In the genomic region with DNA sequence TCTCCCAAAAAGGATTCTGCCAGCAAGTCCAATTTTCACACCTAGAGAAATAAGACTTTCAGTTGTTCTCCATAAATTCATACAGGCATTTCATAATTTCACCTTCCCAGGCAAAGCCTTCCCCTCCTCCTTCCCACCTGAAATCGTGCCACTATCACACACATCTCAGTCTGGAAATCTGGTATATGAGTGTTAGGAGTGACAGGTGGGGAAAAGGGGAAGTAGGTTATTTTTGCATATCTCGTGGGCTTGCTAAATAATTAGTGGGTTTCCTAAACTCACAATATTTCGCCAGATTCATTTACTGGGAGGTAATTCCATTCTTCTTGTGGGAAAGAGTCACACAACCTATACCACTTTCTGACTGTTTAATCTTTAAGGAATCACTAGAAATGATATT, we compare ENCODE assay signal across 22 cellular contexts.
"Had no signal": no experiment of that assay in that cellular context is flagged by ENCODE, and none has a peak within 500 bp of the region (broad histone marks: within the 10 kb centered on the region; RNA-seq: fewer than 3 reads in every experiment).

No MANE protein-coding gene starts in this region.

- H3K27ac ChIP-seq: breast epithelium, KMS-11, PC-9 had no signal

- H3K4me3 Mint-ChIP-seq: activated CD8-positive, alpha-beta T cell treated with anti-CD3 and anti-CD28 coated beads for 36 hours; activated naive CD4-positive, alpha-beta T cell treated with anti-CD3 and anti-CD28 coated beads, Interleukin-2, amount 50 U/mL, for 24 hours; activated T-cell treated with anti-CD3 and anti-CD28 coated beads, Interleukin-2, amount 50 U/mL, for 72 hours; T-helper 1 cell treated with Interleukin-12 subunit alpha and Interleukin-12 subunit beta and Interleukin-4 antibody, amounts not matched to agents 30 μg/mL and 1 μg/mL, for 36 hours had no signal

- H3K4me2 ChIP-seq: KMS-11, PC-9 had no signal

- H3K36me3 ChIP-seq: breast epithelium had no signal

- H3K36me3 Mint-ChIP-seq: activated naive CD4-positive, alpha-beta T cell treated with anti-CD3 and anti-CD28 coated beads, Interleukin-2, amount 50 U/mL, for 24 hours had no signal

- H3K27ac Mint-ChIP-seq: activated CD8-positive, alpha-beta T cell treated with anti-CD3 and anti-CD28 coated beads for 36 hours; activated naive CD4-positive, alpha-beta T cell treated with anti-CD3 and anti-CD28 coated beads, Interleukin-2, amount 50 U/mL, for 24 hours; activated T-cell treated with anti-CD3 and anti-CD28 coated beads, Interleukin-2, amount 50 U/mL, for 72 hours; activated T-helper 2 cell treated with anti-CD3 and anti-CD28 coated beads, Interferon-gamma antibody, Interleukin-2, Interleukin-4, amounts not matched to agents 10 μg/mL and 5 μg/mL and 100 μg/mL, durations not matched to agents 14 hours and 24 hours and 36 hours; T-helper 1 cell treated with Interleukin-12 subunit alpha and Interleukin-12 subunit beta and Interleukin-4 antibody, amounts not matched to agents 30 μg/mL and 1 μg/mL, for 36 hours had no signal

- DNase-seq: activated CD4-positive, alpha-beta T cell treated with anti-CD3 and anti-CD28 coated beads for 4 hours; activated CD8-positive, alpha-beta memory T cell treated with anti-CD3 and anti-CD28 coated beads, Interleukin-2, amount 50 U/mL, for 4 hours; activated CD8-positive, alpha-beta T cell treated with anti-CD3 and anti-CD28 coated beads for 36 hours; activated gamma-delta T cell treated with Interleukin-2 at 50 U/mL for 16 hours; activated T-cell treated with anti-CD3 and anti-CD28 coated beads, Interleukin-2, amount 50 U/mL, for 72 hours; aorta; caudate nucleus; MM.1S; NCI-H146; NCI-H187 treated with DMSO at 0.1 percent for 48 hours; NCI-H345; NCI-H510A; NCI-H526 treated with DMSO at 0.1 percent for 48 hours; NCI-H82; PC-9; SHP77 treated with DMSO at 0.1 percent for 48 hours had no signal

- H3K9me3 Mint-ChIP-seq: activated CD8-positive, alpha-beta T cell treated with anti-CD3 and anti-CD28 coated beads for 36 hours; activated naive CD4-positive, alpha-beta T cell treated with anti-CD3 and anti-CD28 coated beads, Interleukin-2, amount 50 U/mL, for 24 hours; activated T-cell treated with anti-CD3 and anti-CD28 coated beads, Interleukin-2, amount 50 U/mL, for 72 hours; activated T-helper 2 cell treated with anti-CD3 and anti-CD28 coated beads, Interferon-gamma antibody, Interleukin-2, Interleukin-4, amounts not matched to agents 10 μg/mL and 5 μg/mL and 100 μg/mL, durations not matched to agents 14 hours and 24 hours and 36 hours; T-helper 1 cell treated with Interleukin-12 subunit alpha and Interleukin-12 subunit beta and Interleukin-4 antibody, amounts not matched to agents 30 μg/mL and 1 μg/mL, for 36 hours had no signal

- ATAC-seq: activated CD4-positive, CD25-positive, alpha-beta regulatory T cell treated with anti-CD3 and anti-CD28 coated beads, Interleukin-2, amount 50 U/mL, for 24 hours; activated CD8-positive, alpha-beta T cell treated with anti-CD3 and anti-CD28 coated beads for 36 hours; activated T-cell treated with anti-CD3 and anti-CD28 coated beads, Interleukin-2, amount 50 U/mL, for 72 hours had no signal

- H2AFZ ChIP-seq: PC-9 had no signal

- H3K4me1 Mint-ChIP-seq: activated naive CD4-positive, alpha-beta T cell treated with anti-CD3 and anti-CD28 coated beads, Interleukin-2, amount 50 U/mL, for 24 hours had no signal

- H3K9me3 ChIP-seq: breast epithelium had no signal

- H3K9ac ChIP-seq: KMS-11 had no signal

- H3K4me1 ChIP-seq: breast epithelium had no signal

- H3K4me3 ChIP-seq: breast epithelium, PC-9 had no signal
